ENCODE assay signal across 24 cellular contexts in genomic region chr1:78141522-78142231, GRCh38.
DNase-seq lines count a peak whose midpoint lies in the region; ATAC-seq and TF ChIP-seq lines count a peak whose summit lies in the region.
"Had no signal": no experiment of that assay in that cellular context is flagged by ENCODE, and none has a peak within 500 bp of the region (broad histone marks: within the 10 kb centered on the region; RNA-seq: fewer than 3 reads in every experiment).

No MANE protein-coding gene starts in this region.

- ATAC-seq in activated CD4-positive, alpha-beta T cell treated with anti-CD3 and anti-CD28 coated beads for 36 hours = peak; percentile 26
- peak; percentile 43 for ATAC-seq in HG02642 (IDR thresholded peaks at IDR 0.05; ENCODE audit: poor library complexity, unreplicated experiment)
- no peak for ATAC-seq in stimulated activated memory B cell treated with anti-CD40 and anti-IgM and Interleukin-4, amounts not matched to agents 10 μg/mL and 1 μg/mL and 100 μg/mL, for 72 hours
- ATAC-seq: PC-3, upper lobe of right lung had no signal

- no peaks in the 10 kb centered on the region for H3K27me3 Mint-ChIP-seq in activated CD4-positive, alpha-beta T cell treated with anti-CD3 and anti-CD28 coated beads for 36 hours
- H3K27me3 Mint-ChIP-seq in stimulated activated memory B cell treated with anti-CD40 and anti-IgM and Interleukin-4, amounts not matched to agents 10 μg/mL and 1 μg/mL and 100 μg/mL, for 72 hours = no peaks in the 10 kb centered on the region

- H3K27ac Mint-ChIP-seq in activated CD4-positive, alpha-beta T cell treated with anti-CD3 and anti-CD28 coated beads for 36 hours = no peak overlapping the region
- peak overlapping the region; percentile 86 for H3K27ac Mint-ChIP-seq in stimulated activated memory B cell treated with anti-CD40 and anti-IgM and Interleukin-4, amounts not matched to agents 10 μg/mL and 1 μg/mL and 100 μg/mL, for 72 hours
- H3K27ac Mint-ChIP-seq: endodermal cell; nephron progenitor cell; stimulated activated naive CD8-positive, alpha-beta T cell treated with anti-CD3 and anti-CD28 coated beads, Interleukin-15, Interleukin-2, amounts not matched to agents 100 ng/mL and 50 ng/mL, for 24 hours; T-helper 2 cell treated with Interferon-gamma antibody and Interleukin-4, amounts not matched to agents 5 μg/mL and 100 μg/mL, for 36 hours had no signal

- H3K4me1 ChIP-seq in MM.1S (ENCODE audit: low read length) (peaks cover 20% of the 10 kb centered on the region), spleen (peaks cover 0 to 17% (median 10%) of the 10 kb centered on the region in 6 donors)
- H3K4me1 ChIP-seq: prostate gland, upper lobe of right lung had no signal

- intact Hi-C loops in activated CD4-positive, alpha-beta T cell treated with anti-CD3 and anti-CD28 coated beads for 36 hours (cut with DNase I, micrococcal nuclease) = no loop called here
- intact Hi-C loops in spleen (cut with DNase I; ENCODE audit: low total_unique reads) = loop anchor here (10.0 kb wide), 1 partner anchor 533 kb away; no protein-coding TSS in a partner anchor

- no peaks in the 10 kb centered on the region for H3K27me3 ChIP-seq in MM.1S (replicated peaks; ENCODE audit: insufficient read depth, low read length)
- no peaks in the 10 kb centered on the region for H3K27me3 ChIP-seq in spleen (replicated peaks in 1 of 7)
- H3K27me3 ChIP-seq: BLaER1, upper lobe of right lung had no signal

- H3F3A ChIP-seq in MM.1S (ENCODE audit: insufficient read depth, low read length) = peaks cover 6% of the 10 kb centered on the region

- H3K36me3 ChIP-seq in MM.1S (replicated peaks; ENCODE audit: insufficient read depth, low read length) (no peaks in the 10 kb centered on the region), spleen (peaks cover 0 to 3% (median 0%) of the 10 kb centered on the region in 6 donors)
- H3K36me3 ChIP-seq: BLaER1, prostate gland, upper lobe of right lung had no signal

- H3K79me2 ChIP-seq in MM.1S (ENCODE audit: low read length) = no peaks in the 10 kb centered on the region

- H3K36me3 Mint-ChIP-seq in activated CD4-positive, alpha-beta T cell treated with anti-CD3 and anti-CD28 coated beads for 36 hours (ENCODE audit: low read depth) = no peaks in the 10 kb centered on the region
- H3K36me3 Mint-ChIP-seq in stimulated activated memory B cell treated with anti-CD40 and anti-IgM and Interleukin-4, amounts not matched to agents 10 μg/mL and 1 μg/mL and 100 μg/mL, for 72 hours = peaks cover 8% of the 10 kb centered on the region

- CTCF ChIA-PET in activated CD4-positive, alpha-beta T cell treated with anti-CD3 and anti-CD28 coated beads for 36 hours (lab: Charles Lee) = interaction anchor here (0.6 to 8.4 kb wide), 3 partner anchors 11 to 531 kb away, joined by 3 to 70 read pairs (median 3); no protein-coding TSS in a partner anchor

- H3K27ac ChIP-seq in MM.1S (ENCODE audit: low read length) = peak overlapping the region; percentile 42; the same call in 1 of the 2 replicates
- no peak overlapping the region for H3K27ac ChIP-seq in spleen
- H3K27ac ChIP-seq: 22Rv1, BLaER1, prostate gland, upper lobe of right lung had no signal

- H3K4me3 ChIP-seq in MM.1S (ENCODE audit: low read length) (no peak overlapping the region), spleen (no peak overlapping the region)
- H3K4me3 ChIP-seq: BLaER1, prostate gland, upper lobe of right lung had no signal

- DNase-seq in activated CD4-positive, alpha-beta T cell treated with anti-CD3 and anti-CD28 coated beads for 36 hours = no peak
- no peak for DNase-seq in activated CD4-positive, alpha-beta T cell treated with anti-CD3 and anti-CD28 coated beads, Interleukin-2, amount 50 U/mL, for 1 hour
- DNase-seq in MM.1S (peak; percentile 49), anterior cingulate cortex (lab: John Stamatoyannopoulos, UW) (no peak), midbrain (lab: John Stamatoyannopoulos, UW) (no peak), spleen (no peak)
- DNase-seq: activated CD4-positive, CD25-positive, alpha-beta regulatory T cell; aorta; endodermal cell; GDM1; hippocampal formation; mesenchymal stem cell; NCI-H1048; NCI-H526 treated with DMSO at 0.1 percent for 48 hours; nephron progenitor cell; PC-3; upper lobe of right lung had no signal

- WGBS in spleen, 5 donors = 76 to 88% (median 84%) methylated on average over 3 of the region's 3 CpGs

- no peak overlapping the region for H3K4me3 Mint-ChIP-seq in activated CD4-positive, alpha-beta T cell treated with anti-CD3 and anti-CD28 coated beads for 36 hours
- H3K4me3 Mint-ChIP-seq in stimulated activated memory B cell treated with anti-CD40 and anti-IgM and Interleukin-4, amounts not matched to agents 10 μg/mL and 1 μg/mL and 100 μg/mL, for 72 hours = no peak overlapping the region
- H3K4me3 Mint-ChIP-seq: endodermal cell; nephron progenitor cell; stimulated activated naive CD8-positive, alpha-beta T cell treated with anti-CD3 and anti-CD28 coated beads, Interleukin-15, Interleukin-2, amounts not matched to agents 100 ng/mL and 50 ng/mL, for 24 hours; T-helper 2 cell treated with Interferon-gamma antibody and Interleukin-4, amounts not matched to agents 5 μg/mL and 100 μg/mL, for 36 hours had no signal

- H3K9me3 Mint-ChIP-seq in activated CD4-positive, alpha-beta T cell treated with anti-CD3 and anti-CD28 coated beads for 36 hours (ENCODE audit: low read depth) = no peaks in the 10 kb centered on the region
- no peaks in the 10 kb centered on the region for H3K9me3 Mint-ChIP-seq in stimulated activated memory B cell treated with anti-CD40 and anti-IgM and Interleukin-4, amounts not matched to agents 10 μg/mL and 1 μg/mL and 100 μg/mL, for 72 hours
- H3K9me3 Mint-ChIP-seq: endodermal cell; nephron progenitor cell; stimulated activated naive CD8-positive, alpha-beta T cell treated with anti-CD3 and anti-CD28 coated beads, Interleukin-15, Interleukin-2, amounts not matched to agents 100 ng/mL and 50 ng/mL, for 24 hours; T-helper 2 cell treated with Interferon-gamma antibody and Interleukin-4, amounts not matched to agents 5 μg/mL and 100 μg/mL, for 36 hours had no signal

- POLR2A ChIA-PET in activated CD4-positive, alpha-beta T cell treated with anti-CD3 and anti-CD28 coated beads for 36 hours (lab: Charles Lee) = no interaction called here

- no peaks in the 10 kb centered on the region for H4K20me1 ChIP-seq in MM.1S (ENCODE audit: insufficient read depth, low read length)
- H4K20me1 ChIP-seq: BLaER1 had no signal

- peak overlapping the region; percentile 61 for H2AFZ ChIP-seq in MM.1S (ENCODE audit: low read length)

- peak overlapping the region; percentile 62 for H3K4me2 ChIP-seq in MM.1S (ENCODE audit: low read depth, low read length)
- H3K4me2 ChIP-seq: BLaER1 had no signal

- no peak overlapping the region for H3K9ac ChIP-seq in MM.1S (ENCODE audit: low read length)
- H3K9ac ChIP-seq: BLaER1 had no signal

- no peaks in the 10 kb centered on the region for H3K9me2 ChIP-seq in MM.1S (replicated peaks; ENCODE audit: insufficient read depth, low read length)

- no peak for TF ChIP-seq CTCF in MM.1S (IDR thresholded peaks at IDR 0.05; ENCODE audit: low read length)
- TF ChIP-seq CTCF in spleen (IDR thresholded peaks at IDR 0.05 in 8 of 11, conservative IDR thresholded peaks at IDR 0.05 in 3 of 11) = no peak

- H3K9me3 ChIP-seq in MM.1S (replicated peaks; ENCODE audit: insufficient read depth, low read length) (no peaks in the 10 kb centered on the region), spleen (no peaks in the 10 kb centered on the region)
- H3K9me3 ChIP-seq: BLaER1, prostate gland, upper lobe of right lung had no signal

- H3K4me1 Mint-ChIP-seq in activated CD4-positive, alpha-beta T cell treated with anti-CD3 and anti-CD28 coated beads for 36 hours = peaks cover 17% of the 10 kb centered on the region
- H3K4me1 Mint-ChIP-seq in stimulated activated memory B cell treated with anti-CD40 and anti-IgM and Interleukin-4, amounts not matched to agents 10 μg/mL and 1 μg/mL and 100 μg/mL, for 72 hours = peaks cover 19% of the 10 kb centered on the region
- H3K4me1 Mint-ChIP-seq: nephron progenitor cell had no signal

- TF ChIP-seq POLR2A in spleen (IDR thresholded peaks at IDR 0.05) = no peak
